12 cellular contexts compared by ENCODE assay signal in the genomic region with DNA sequence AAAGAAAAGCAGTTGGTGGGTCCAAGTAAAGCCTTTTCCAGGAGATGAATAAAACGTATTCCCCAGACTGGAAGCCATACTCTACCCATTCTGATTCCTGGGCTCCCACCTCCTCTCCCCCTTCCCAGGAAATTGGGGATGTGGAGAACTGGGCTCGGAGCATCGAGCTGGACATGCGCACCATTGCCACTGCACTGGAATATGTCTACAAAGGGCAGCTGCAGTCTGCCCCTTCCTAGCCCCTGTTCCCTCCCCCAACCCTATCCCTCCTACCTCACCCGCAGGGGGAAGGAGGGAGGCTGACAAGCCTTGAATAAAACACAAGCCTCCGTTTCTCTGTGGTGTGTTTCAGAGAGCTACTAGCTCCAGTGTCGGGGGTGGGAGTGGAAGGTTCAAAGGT. TPM values are rescaled to one million over a fixed set of nuclear protein-coding genes. Genes with fewer than 3 reads are reported as not detected.
DNase-seq lines count a peak whose midpoint lies in the region; ATAC-seq, FAIRE-seq and TF ChIP-seq lines count a peak whose summit lies in the region.
"Had no signal": no experiment of that assay in that cellular context is flagged by ENCODE, and none has a peak within 500 bp of the region (broad histone marks: within the 10 kb centered on the region; RNA-seq: fewer than 3 reads in every experiment).

No MANE protein-coding gene starts in this region.

- H2BK12ac ChIP-seq in H1 (ENCODE audit: low read depth, low read length), result no peak overlapping the region

- no peak overlapping the region for H2BK15ac ChIP-seq in H1 (ENCODE audit: low read length)

- H2BK120ac ChIP-seq in H1 (replicated peaks; ENCODE audit: low read depth, low read length), result no peak overlapping the region

- no peak overlapping the region; a peak in 1 of 4 replicates for H3K4me2 ChIP-seq in H1 (ENCODE audit: insufficient read depth in 1 of 2, low read depth in 2 of 2, low read length in 2 of 2)

- peaks cover 5% of the 10 kb centered on the region for H3K27me3 Mint-ChIP-seq in nephron (ENCODE audit: low read depth)

- H3K9me3 ChIP-seq in Peyer's patch (no peaks in the 10 kb centered on the region), H1 (ENCODE audit: insufficient read depth in 2 of 2, low read depth in 1 of 2, low read length in 1 of 2) (no peaks in the 10 kb centered on the region)

- H4K91ac ChIP-seq in H1 (replicated peaks; ENCODE audit: insufficient read length, low read length), result no peak overlapping the region

- TF ChIP-seq RAD21 in H1 (IDR thresholded peaks at IDR 0.05 in 1 of 2, conservative IDR thresholded peaks at IDR 0.05 in 1 of 2; ENCODE audit: low read depth in 2 of 2, low read length in 2 of 2), result no peak

- peaks cover 4 to 5% of the 10 kb centered on the region in 2 experiments for H4K20me1 ChIP-seq in H1 (replicated peaks in 1 of 2; ENCODE audit: control insufficient read depth in 1 of 2, insufficient read depth in 2 of 2, low read length in 2 of 2)

- H3K79me2 ChIP-seq in H1 (ENCODE audit: control insufficient read depth in 1 of 2, insufficient read depth in 2 of 2, low read length in 2 of 2), result peaks cover 0 to 9% of the 10 kb centered on the region in 2 experiments; a peak in 1 of 4 replicates

- H3K4me3 ChIP-seq in Peyer's patch (no peak overlapping the region), H1 (ENCODE audit: extremely low read depth in 1 of 4, insufficient read depth in 2 of 4, low read depth in 3 of 4, low read length in 4 of 4) (no peak overlapping the region)

- H2BK5ac ChIP-seq in H1 (ENCODE audit: low read depth, low read length), result no peak overlapping the region

- H3K36me3 ChIP-seq in Peyer's patch (peaks cover 0 to 12% (median 0%) of the 10 kb centered on the region in 3 donors), H1 (ENCODE audit: control insufficient read depth in 2 of 4, insufficient read depth in 4 of 4, low read length in 3 of 4) (peaks cover 3 to 9% (median 5%) of the 10 kb centered on the region in 4 experiments; a peak in 4 of 8 replicates)

- H3K79me1 ChIP-seq in H1 (ENCODE audit: low read depth, low read length), result peaks cover 5% of the 10 kb centered on the region

- no peak for TF ChIP-seq EP300 in H1 (IDR thresholded peaks at IDR 0.05; ENCODE audit: borderline replicate concordance in 1 of 2, low read depth in 2 of 2, low read length in 2 of 2)

- TF ChIP-seq POLR2A in Peyer's patch (IDR thresholded peaks at IDR 0.05) (no peak), H1 (IDR thresholded peaks at IDR 0.05; ENCODE audit: control extremely low read depth in 1 of 2, low read depth in 2 of 2, low read length in 2 of 2) (no peak)

- H3K9me3 Mint-ChIP-seq in nephron, result no peaks in the 10 kb centered on the region

- no peak overlapping the region for H3K23ac ChIP-seq in H1 (ENCODE audit: insufficient read length)

- peaks cover 10% of the 10 kb centered on the region for H3K36me3 Mint-ChIP-seq in nephron (ENCODE audit: low read depth)

- H3K27ac Mint-ChIP-seq in nephron, result peak overlapping the region; percentile 91 to 93 (median 92)

- peaks cover 64% of the 10 kb centered on the region for H3K4me1 Mint-ChIP-seq in nephron

- no peak overlapping the region for H3K9ac ChIP-seq in H1 (replicated peaks in 1 of 4; ENCODE audit: extremely low read depth in 1 of 4, low read depth in 3 of 4, low read length in 3 of 4)
- H3K9ac ChIP-seq: KMS-11 had no signal

- H3K27ac ChIP-seq in Peyer's patch (peak overlapping the region; percentile 42 to 96 (median 82)), H1 (ENCODE audit: low read depth, low read length) (no peak overlapping the region), temporal lobe (ENCODE audit: low read depth, low read length) (peak overlapping the region; percentile 69)
- H3K27ac ChIP-seq: KMS-11 had no signal

- peaks cover 12% of the 10 kb centered on the region for H3K23me2 ChIP-seq in H1 (ENCODE audit: low read depth, low read length)

- TF ChIP-seq CTCF in Peyer's patch (IDR thresholded peaks at IDR 0.05), result no peak
- TF ChIP-seq CTCF in H1 (IDR thresholded peaks at IDR 0.05; ENCODE audit: control extremely low read depth in 1 of 3, insufficient read depth in 1 of 3, low read depth in 1 of 3, low read length in 3 of 3), result no peak
- no peak for TF ChIP-seq CTCF in nephron (IDR thresholded peaks at IDR 0.05; ENCODE audit: unreplicated experiment in 3 of 3)

- no peak overlapping the region for H3K4ac ChIP-seq in H1 (replicated peaks; ENCODE audit: insufficient read length, low read depth, low read length)

- H2AK5ac ChIP-seq in H1 (ENCODE audit: low read depth, low read length), result 0 out of 2 replicates have a peak overlapping the region, but pooled peaks have one; percentile 19

- H3K14ac ChIP-seq in H1 (ENCODE audit: insufficient read length), result no peak overlapping the region

- H3K27me3 ChIP-seq in Peyer's patch (no peaks in the 10 kb centered on the region), H1 (replicated peaks in 1 of 4; ENCODE audit: control insufficient read depth in 3 of 4, extremely low read depth in 1 of 4, insufficient read depth in 3 of 4, low read length in 3 of 4) (no peaks in the 10 kb centered on the region)

- peak overlapping the region; percentile 51 to 94 (median 74) for H3K4me3 Mint-ChIP-seq in nephron

- H3K56ac ChIP-seq in H1 (replicated peaks; ENCODE audit: insufficient read length, low read depth, low read length), result no peak overlapping the region

- POLR2A ChIA-PET in H1 (lab: Charles Lee; ENCODE audit: partially characterized antibody), result interaction anchor here (0.8 to 8.3 kb wide), 6 partner anchors 11 to 38 kb away, joined by 3 to 103 read pairs (median 5); a partner anchor contains a TSS

- WGBS in H1 (ENCODE audit: extremely low coverage in 1 of 2, insufficient coverage in 1 of 2, insufficient read length in 1 of 2, insufficient replicate concordance in 2 of 2, low coverage in 1 of 2, low lambda C conversion rate in 2 of 2, missing lambda C conversion rate in 1 of 2), 2 experiments, result 82% methylated on average over 7 of the region's 7 CpGs; no CpG with 5 or more reads in 1 of the 2 experiments

- no peak for ATAC-seq in HG03342 (IDR thresholded peaks at IDR 0.05; ENCODE audit: unreplicated experiment)
- no peak for ATAC-seq in GM21737 (IDR thresholded peaks at IDR 0.05; ENCODE audit: unreplicated experiment)

- H3K4me1 ChIP-seq in Peyer's patch, result peaks cover 7 to 75% (median 14%) of the 10 kb centered on the region in 4 donors
- peaks cover 10 to 27% (median 19%) of the 10 kb centered on the region in 4 experiments for H3K4me1 ChIP-seq in H1 (replicated peaks in 1 of 4; ENCODE audit: control insufficient read depth in 3 of 4, insufficient read depth in 4 of 4, low read length in 3 of 4)

- no peak overlapping the region for H3K18ac ChIP-seq in H1 (ENCODE audit: extremely low read depth, low read length)

- CTCF ChIA-PET in H1 (lab: Charles Lee; ENCODE audit: partially characterized antibody), result interaction anchor here (1.0 to 11.1 kb wide), 15 partner anchors 8 to 102 kb away, joined by 3 to 229 read pairs (median 6); a partner anchor contains a TSS

- no peak overlapping the region for H2BK20ac ChIP-seq in H1 (ENCODE audit: low read length)

- FAIRE-seq in H1 (lab: Jason Lieb, UNC), result no peak

- H2AFZ ChIP-seq in H1 (ENCODE audit: low read length), result no peak overlapping the region

- no peak overlapping the region for H4K5ac ChIP-seq in H1 (ENCODE audit: insufficient read length, low read depth, low read length)

- no peak overlapping the region for H4K8ac ChIP-seq in H1 (ENCODE audit: extremely low read depth, insufficient read depth, low read length)

- peak in 1 of 3 donors; percentile 40 for DNase-seq in Peyer's patch
- DNase-seq in H1 (ENCODE audit: low read depth in 1 of 2, low spot score in 2 of 2), result no peak
- no peak for DNase-seq in SKM-1 treated with dmso at 0.1 percent for 144 hours (lab: John Stamatoyannopoulos, UW; ENCODE audit: unreplicated experiment)
- DNase-seq in stimulated activated CD4-positive, alpha-beta T cell treated with anti-CD3 and anti-CD28 coated beads, Interleukin-4, amount 100 ng/mL, for 4 hours, result no peak
- DNase-seq: activated CD8-positive, alpha-beta memory T cell treated with anti-CD3 and anti-CD28 coated beads, Interleukin-2, amount 50 U/mL, for 4 hours; GDM1; NCI-H187 treated with DMSO at 0.1 percent for 48 hours had no signal

RNA-seq across cellular contexts. Expression of a gene that starts 0.8 kb away (rescaled TPM):
- 100 to 1,000 TPM in 1 of 4 donors, 10 to 100 TPM in 3; 47.0 to 113 (median 90.9) TPM for total RNA-seq in Peyer's patch
- total RNA-seq in H1 (2021; fragmentation: NEBNext Ultra II Directional; extraction: Animal tissue kit (Norgen Biotek cat#: 25700)), result 4.2 and 4.5 TPM in 2 replicates
- polyA plus RNA-seq in H1 (2011; rRNA removed), result 6.0 and 7.1 TPM in 2 replicates
- polyA plus RNA-seq in H1 (2011; cell fraction: cytosol; rRNA removed), result 8.7 TPM
- polyA plus RNA-seq in H1 (2011; cell fraction: nucleus; rRNA removed), result 14.0 TPM
- 5.4 to 9.4 TPM (median 6.1 TPM) in 4 replicates for polyA plus RNA-seq in H1 (2012, experiment 1 of 2)
- polyA plus RNA-seq in H1 (2012, experiment 2 of 2), result 2.8 TPM
- polyA plus RNA-seq in H1 (2013, experiment 1 of 2), result 5.6 TPM
- 4.7 TPM for polyA plus RNA-seq in H1 (2013, experiment 2 of 2)
- 6.7 and 7.3 TPM in 2 replicates for polyA minus RNA-seq in H1 (2011; rRNA and poly(A)+ RNA removed)
- 3.8 TPM for polyA minus RNA-seq in H1 (2011; cell fraction: cytosol; rRNA and poly(A)+ RNA removed)
- 14.1 TPM for polyA minus RNA-seq in H1 (2011; cell fraction: nucleus; rRNA and poly(A)+ RNA removed)
- total RNA-seq in temporal lobe, result 3.0 TPM

RNA-seq across cellular contexts. Expression of a gene that starts 3.5 kb away (rescaled TPM):
- 100 to 1,000 TPM in 3 of 4 donors, 10 to 100 TPM in 1; 72.6 to 332 (median 248) TPM for total RNA-seq in Peyer's patch
- 84.3 and 91.1 TPM in 2 replicates for total RNA-seq in H1 (2021; fragmentation: NEBNext Ultra II Directional; extraction: Animal tissue kit (Norgen Biotek cat#: 25700))
- polyA plus RNA-seq in H1 (2011; rRNA removed), result 149 and 185 TPM in 2 replicates
- polyA plus RNA-seq in H1 (2011; cell fraction: cytosol; rRNA removed), result 215 TPM
- 132 TPM for polyA plus RNA-seq in H1 (2011; cell fraction: nucleus; rRNA removed)
- 124 to 187 TPM (median 163 TPM) in 4 replicates for polyA plus RNA-seq in H1 (2012, experiment 1 of 2)
- 152 TPM for polyA plus RNA-seq in H1 (2012, experiment 2 of 2)
- 87.5 TPM for polyA plus RNA-seq in H1 (2013, experiment 1 of 2)
- 85.4 TPM for polyA plus RNA-seq in H1 (2013, experiment 2 of 2)
- polyA minus RNA-seq in H1 (2011; rRNA and poly(A)+ RNA removed), result 41.3 and 44.1 TPM in 2 replicates
- polyA minus RNA-seq in H1 (2011; cell fraction: cytosol; rRNA and poly(A)+ RNA removed), result 24.3 TPM
- 27.7 TPM for polyA minus RNA-seq in H1 (2011; cell fraction: nucleus; rRNA and poly(A)+ RNA removed)
- 27.5 TPM for total RNA-seq in temporal lobe

RNA-seq across cellular contexts. Expression of a gene that starts 9.4 kb away (rescaled TPM):
- total RNA-seq in Peyer's patch (100 to 1,000 TPM; 139 to 433 (median 351) TPM), temporal lobe (115 TPM)
- total RNA-seq in H1 (2021; fragmentation: NEBNext Ultra II Directional; extraction: Animal tissue kit (Norgen Biotek cat#: 25700)), result 440 and 460 TPM in 2 replicates
- polyA plus RNA-seq in H1 (2011; rRNA removed), result 525 and 526 TPM in 2 replicates
- polyA plus RNA-seq in H1 (2011; cell fraction: cytosol; rRNA removed), result 544 TPM
- 196 TPM for polyA plus RNA-seq in H1 (2011; cell fraction: nucleus; rRNA removed)
- 431 to 625 TPM (median 595 TPM) in 4 replicates for polyA plus RNA-seq in H1 (2012, experiment 1 of 2)
- polyA plus RNA-seq in H1 (2012, experiment 2 of 2), result 1,065 TPM
- polyA plus RNA-seq in H1 (2013, experiment 1 of 2), result 1,099 TPM
- 1,353 TPM for polyA plus RNA-seq in H1 (2013, experiment 2 of 2)
- 146 and 194 TPM in 2 replicates for polyA minus RNA-seq in H1 (2011; rRNA and poly(A)+ RNA removed)
- 119 TPM for polyA minus RNA-seq in H1 (2011; cell fraction: cytosol; rRNA and poly(A)+ RNA removed)
- polyA minus RNA-seq in H1 (2011; cell fraction: nucleus; rRNA and poly(A)+ RNA removed), result 71.1 TPM

RNA-seq across cellular contexts. Expression of a gene that starts 11.7 kb away (rescaled TPM):
- total RNA-seq in Peyer's patch (10 to 100 TPM; 13.1 to 29.0 (median 27.0) TPM), temporal lobe (9.1 TPM)
- total RNA-seq in H1 (2021; fragmentation: NEBNext Ultra II Directional; extraction: Animal tissue kit (Norgen Biotek cat#: 25700)), result 76.4 and 86.1 TPM in 2 replicates
- 57.6 and 81.5 TPM in 2 replicates for polyA plus RNA-seq in H1 (2011; rRNA removed)
- 83.6 TPM for polyA plus RNA-seq in H1 (2011; cell fraction: cytosol; rRNA removed)
- 576 TPM for polyA plus RNA-seq in H1 (2011; cell fraction: nucleus; rRNA removed)
- 88.5 to 116 TPM (median 98.2 TPM) in 4 replicates for polyA plus RNA-seq in H1 (2012, experiment 1 of 2)
- polyA plus RNA-seq in H1 (2012, experiment 2 of 2), result 49.5 TPM
- polyA plus RNA-seq in H1 (2013, experiment 1 of 2), result 53.7 TPM
- 44.3 TPM for polyA plus RNA-seq in H1 (2013, experiment 2 of 2)
- polyA minus RNA-seq in H1 (2011; rRNA and poly(A)+ RNA removed), result 39.1 and 41.6 TPM in 2 replicates
- 30.8 TPM for polyA minus RNA-seq in H1 (2011; cell fraction: cytosol; rRNA and poly(A)+ RNA removed)
- 103 TPM for polyA minus RNA-seq in H1 (2011; cell fraction: nucleus; rRNA and poly(A)+ RNA removed)

RNA-seq across cellular contexts. Expression of a gene that starts 23.6 kb away (rescaled TPM):
- total RNA-seq in Peyer's patch (10 to 100 TPM in 1 of 4 donors, 1 to 10 TPM in 1, under 1 TPM in 2; 0.35 to 14.9 (median 1.1) TPM), temporal lobe (8.6 TPM)
- 15.1 and 18.2 TPM in 2 replicates for total RNA-seq in H1 (2021; fragmentation: NEBNext Ultra II Directional; extraction: Animal tissue kit (Norgen Biotek cat#: 25700))
- polyA plus RNA-seq in H1 (2011; rRNA removed), result 12.1 and 17.6 TPM in 2 replicates
- 12.0 TPM for polyA plus RNA-seq in H1 (2011; cell fraction: cytosol; rRNA removed)
- 42.6 TPM for polyA plus RNA-seq in H1 (2011; cell fraction: nucleus; rRNA removed)
- polyA plus RNA-seq in H1 (2012, experiment 1 of 2), result 10.2 to 20.2 TPM (median 16.6 TPM) in 4 replicates
- 7.3 TPM for polyA plus RNA-seq in H1 (2012, experiment 2 of 2)
- polyA plus RNA-seq in H1 (2013, experiment 1 of 2), result 8.2 TPM
- 8.0 TPM for polyA plus RNA-seq in H1 (2013, experiment 2 of 2)
- polyA minus RNA-seq in H1 (2011; rRNA and poly(A)+ RNA removed), result 12.7 and 17.0 TPM in 2 replicates
- 10.0 TPM for polyA minus RNA-seq in H1 (2011; cell fraction: cytosol; rRNA and poly(A)+ RNA removed)
- 26.5 TPM for polyA minus RNA-seq in H1 (2011; cell fraction: nucleus; rRNA and poly(A)+ RNA removed)
